In the genomic region with DNA sequence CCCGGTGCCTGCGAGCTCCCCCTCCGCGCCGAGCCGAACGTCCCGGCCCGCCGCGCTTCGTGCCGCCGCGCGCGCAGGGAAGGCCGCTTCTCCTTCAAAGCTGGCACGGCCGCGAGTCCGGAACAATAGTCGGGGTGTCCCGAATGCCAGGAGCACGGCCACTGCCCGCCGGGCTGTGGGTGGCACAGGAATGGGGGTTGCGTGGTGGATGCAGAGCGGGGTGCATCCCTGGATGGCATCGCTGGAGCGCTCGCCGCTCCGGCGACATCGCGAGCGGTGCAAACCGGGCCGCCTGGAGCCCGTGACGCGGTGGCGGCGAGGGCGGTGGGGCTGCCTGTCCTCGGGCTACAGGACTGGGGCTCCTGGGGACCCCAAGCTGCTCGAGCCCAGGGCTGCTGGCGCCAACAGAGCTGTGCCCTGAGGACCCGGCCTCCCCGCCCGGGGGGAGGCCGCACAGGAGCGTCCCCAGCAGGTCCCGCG, we compare ENCODE assay signal across 8 cellular contexts. TPM values are rescaled to one million over a fixed set of nuclear protein-coding genes. Genes with fewer than 3 reads are reported as not detected.
A peak's percentile ranks its signal among the peaks of the same experiment; 100 is the strongest.
DNase-seq lines count a peak whose midpoint lies in the region; ATAC-seq and TF ChIP-seq lines count a peak whose summit lies in the region.

No MANE protein-coding gene starts in this region.

- H3K4me3 Mint-ChIP-seq in T-helper 17 cell = peak overlapping the region; percentile 95
- peak overlapping the region; percentile 99 for H3K4me3 Mint-ChIP-seq in neural progenitor cell

- peaks cover 10% of the 10 kb centered on the region for H3K4me1 Mint-ChIP-seq in T-helper 17 cell
- H3K4me1 Mint-ChIP-seq in neural progenitor cell = peaks cover 20% of the 10 kb centered on the region

- peaks cover 35 to 91% (median 51%) of the 10 kb centered on the region in 4 donors for H3K27me3 ChIP-seq in esophagus squamous epithelium
- H3K27me3 ChIP-seq in neural progenitor cell = peaks cover 93% of the 10 kb centered on the region

- H3K27me3 Mint-ChIP-seq in T-helper 17 cell (peaks cover 50% of the 10 kb centered on the region), neural progenitor cell (ENCODE audit: insufficient read depth, low read depth) (peaks cover 52% of the 10 kb centered on the region)

- peak overlapping the region; percentile 90 for H3K27ac Mint-ChIP-seq in T-helper 17 cell
- no peak overlapping the region for H3K27ac Mint-ChIP-seq in neural progenitor cell

- H3F3A ChIP-seq in neural progenitor cell (ENCODE audit: low read depth) = peaks cover 28% of the 10 kb centered on the region

- no peak for DNase-seq in T-helper 17 cell
- DNase-seq in esophagus squamous epithelium (lab: John Stamatoyannopoulos, UW) = no peak
- DNase-seq in neural progenitor cell (ENCODE audit: low spot score) = no peak
- DNase-seq in glomerular visceral epithelial cell (ENCODE audit: extremely low spot score) = no peak
- no peak for DNase-seq in NCI-H524 treated with DMSO at 0.1 percent for 48 hours (lab: John Stamatoyannopoulos, UW)

- no peak for TF ChIP-seq POLR2A in esophagus squamous epithelium (IDR thresholded peaks at IDR 0.05)

- no peak for TF ChIP-seq CTCF in esophagus squamous epithelium (IDR thresholded peaks at IDR 0.05)
- no peak for TF ChIP-seq CTCF in neural progenitor cell (IDR thresholded peaks at IDR 0.05)

- H3K9me3 Mint-ChIP-seq in neural progenitor cell = no peaks in the 10 kb centered on the region

- H3K4me2 ChIP-seq in neural progenitor cell = peak overlapping the region; percentile 97

- peaks cover 59% of the 10 kb centered on the region for H4K20me1 ChIP-seq in neural progenitor cell (ENCODE audit: low read depth)

- WGBS in esophagus squamous epithelium, 2 donors = 1% methylated on average over 19 of the region's 56 CpGs; no CpG with 5 or more reads in 1 of the 2 donors

- H3K36me3 Mint-ChIP-seq in T-helper 17 cell (ENCODE audit: low read depth) = peaks cover 3% of the 10 kb centered on the region
- no peaks in the 10 kb centered on the region for H3K36me3 Mint-ChIP-seq in neural progenitor cell

- H3K36me3 ChIP-seq in esophagus squamous epithelium = no peaks in the 10 kb centered on the region
- no peaks in the 10 kb centered on the region for H3K36me3 ChIP-seq in neural progenitor cell

- intact Hi-C loops in esophagus squamous epithelium (cut with DNase I) = no loop called here

- H3K4me1 ChIP-seq in esophagus squamous epithelium (peaks cover 26 to 67% (median 46%) of the 10 kb centered on the region in 3 donors), neural progenitor cell (peaks cover 22% of the 10 kb centered on the region)

- H3K9me3 ChIP-seq in T-helper 17 cell (ENCODE audit: control insufficient read depth, low read length, poor library complexity, severe bottlenecking) = peaks cover 11% of the 10 kb centered on the region
- H3K9me3 ChIP-seq in esophagus squamous epithelium = peaks cover 0 to 5% (median 0%) of the 10 kb centered on the region in 3 donors
- no peaks in the 10 kb centered on the region for H3K9me3 ChIP-seq in neural progenitor cell (ENCODE audit: low read depth)

- no peak overlapping the region for H3K9ac ChIP-seq in neural progenitor cell

- H3K4me3 ChIP-seq in esophagus squamous epithelium (peak overlapping the region; percentile 49 to 91 (median 88)), neural progenitor cell (peak overlapping the region; percentile 67)

- H3K27ac ChIP-seq in esophagus squamous epithelium = peak overlapping the region; percentile 58 to 84 (median 81)
- no peak overlapping the region for H3K27ac ChIP-seq in neural progenitor cell

- no peaks in the 10 kb centered on the region for H3K79me2 ChIP-seq in neural progenitor cell (ENCODE audit: low read depth)

- peak overlapping the region; percentile 89 for H2AFZ ChIP-seq in neural progenitor cell (replicated peaks)

- peak; percentile 44 for ATAC-seq in GM18511 (IDR thresholded peaks at IDR 0.05; ENCODE audit: unreplicated experiment)
- peak; percentile 20 for ATAC-seq in HG02610 (IDR thresholded peaks at IDR 0.05; ENCODE audit: unreplicated experiment)
- ATAC-seq in T-helper 17 cell = peak; percentile 37
- no peak for ATAC-seq in HG02840 (IDR thresholded peaks at IDR 0.05; ENCODE audit: low FRiP score, unreplicated experiment)

RNA-seq across cellular contexts. Expression of gene SATB2, which starts 1.1 kb away (rescaled TPM):
- total RNA-seq in T-helper 17 cell = under 1 TPM; 0.05 to 0.29 TPM
- total RNA-seq in esophagus squamous epithelium = 1 to 10 TPM in 1 of 4 donors, under 1 TPM in 3; 0.87 to 1.1 (median 0.92) TPM
- total RNA-seq in neural progenitor cell (ENCODE audit: low replicate concordance) = 2.2 and 3.7 TPM in 2 replicates
